8 cellular contexts compared by ENCODE assay signal in genomic region chr5:108380531-108381021, GRCh38. TPM values are rescaled to one million over a fixed set of nuclear protein-coding genes. Genes with fewer than 3 reads are reported as not detected.
DNase-seq lines count a peak whose midpoint lies in the region; ATAC-seq, FAIRE-seq and TF ChIP-seq lines count a peak whose summit lies in the region.

No MANE protein-coding gene starts in this region.

- no peaks in the 10 kb centered on the region for H3K27me3 Mint-ChIP-seq in CD4-positive, alpha-beta memory T cell
- no peaks in the 10 kb centered on the region for H3K27me3 Mint-ChIP-seq in astrocyte (ENCODE audit: low read depth, unreplicated experiment)

- 0 to 1% (median 1%) methylated on average over 24 to 43 of the region's 43 CpGs for WGBS in small intestine, 3 donors

- TF ChIP-seq CTCF in astrocyte (IDR thresholded peaks at IDR 0.05; ENCODE audit: insufficient read depth, low read depth, low read length) = no peak

- H3K4me2 ChIP-seq in astrocyte (ENCODE audit: low read length) = peak overlapping the region; percentile 82

- H3K4me1 ChIP-seq in CD4-positive, alpha-beta memory T cell (ENCODE audit: insufficient read depth, low read length) = peaks cover 36% of the 10 kb centered on the region
- H3K4me1 ChIP-seq in astrocyte (ENCODE audit: insufficient read depth, low read length) (peaks cover 5% of the 10 kb centered on the region), small intestine (ENCODE audit: control insufficient read depth in 2 of 2, insufficient read depth in 1 of 2, low read depth in 1 of 2, low read length in 1 of 2) (peaks cover 0 to 3% of the 10 kb centered on the region in 2 donors)

- peaks cover 19 to 27% of the 10 kb centered on the region in 2 donors for H3K36me3 Mint-ChIP-seq in CD4-positive, alpha-beta memory T cell
- peaks cover 6% of the 10 kb centered on the region for H3K36me3 Mint-ChIP-seq in astrocyte (ENCODE audit: low read depth, unreplicated experiment)

- peak overlapping the region; percentile 84 to 92 (median 88) for H3K4me3 Mint-ChIP-seq in CD4-positive, alpha-beta memory T cell
- H3K4me3 Mint-ChIP-seq in astrocyte (ENCODE audit: unreplicated experiment) = peak overlapping the region; percentile 81

- peaks cover 25 to 49% (median 38%) of the 10 kb centered on the region in 4 donors for H3K4me1 Mint-ChIP-seq in CD4-positive, alpha-beta memory T cell
- peaks cover 20% of the 10 kb centered on the region for H3K4me1 Mint-ChIP-seq in astrocyte (ENCODE audit: low read depth, unreplicated experiment)

- POLR2A ChIA-PET in CD4-positive, alpha-beta memory T cell (lab: Charles Lee; ENCODE audit: partially characterized antibody) = interaction anchor here (1.0 to 4.2 kb wide), 8 partner anchors 9 to 1309 kb away, joined by 3 to 61 read pairs (median 5); partner anchors contain the start of genes FER, MAN2A1 and PJA2

- no peaks in the 10 kb centered on the region for H3K36me3 ChIP-seq in CD4-positive, alpha-beta memory T cell (ENCODE audit: insufficient read depth, low read length)
- H3K36me3 ChIP-seq in astrocyte (ENCODE audit: insufficient read depth, low read length) = no peaks in the 10 kb centered on the region
- no peaks in the 10 kb centered on the region for H3K36me3 ChIP-seq in small intestine (ENCODE audit: control insufficient read depth in 2 of 2, insufficient read depth in 2 of 2, low read length in 2 of 2)

- DNase-seq in CD4-positive, alpha-beta memory T cell = peak in 4 of 5 donors; percentile 24 to 76 (median 32)
- DNase-seq in GM19239 (ENCODE audit: insufficient read length, low spot score) = peak; percentile 25
- DNase-seq in SW 1271 (lab: John Stamatoyannopoulos, UW) = peak; percentile 39 to 40
- DNase-seq in astrocyte (ENCODE audit: low read depth) = peak; percentile 14
- DNase-seq in small intestine = peak; percentile 15
- no peak for DNase-seq in NCI-H1048 (lab: John Stamatoyannopoulos, UW)

- peak overlapping the region; percentile 91 for H3K27ac ChIP-seq in CD4-positive, alpha-beta memory T cell (ENCODE audit: low read depth, low read length)
- H3K27ac ChIP-seq in astrocyte (ENCODE audit: low read depth, low read length) (no peak overlapping the region), small intestine (ENCODE audit: low read depth in 1 of 2, low read length in 1 of 2) (peak overlapping the region; percentile 100)

- CTCF ChIA-PET in CD4-positive, alpha-beta memory T cell (lab: Charles Lee; ENCODE audit: partially characterized antibody) = interaction anchor here (1.4 kb wide), 1 partner anchor 35 kb away, joined by 7 read pairs; no protein-coding TSS in a partner anchor

- intact Hi-C loops in CD4-positive, alpha-beta memory T cell (cut with micrococcal nuclease) = loop anchor here (1.0 to 5.0 kb wide), 3 partner anchors 8 to 1309 kb away; partner anchors contain the start of gene MAN2A1

- H3K4me3 ChIP-seq in CD4-positive, alpha-beta memory T cell (ENCODE audit: low read length in 2 of 2) = peak overlapping the region; percentile 47 to 59
- peak overlapping the region; percentile 72 for H3K4me3 ChIP-seq in astrocyte (ENCODE audit: insufficient read depth, low read depth, low read length)
- peak overlapping the region; percentile 63 for H3K4me3 ChIP-seq in iPS-11a (ENCODE audit: low read depth, low read length)
- H3K4me3 ChIP-seq in small intestine (ENCODE audit: low read depth in 1 of 2, low read length in 2 of 2) = peak overlapping the region; percentile 80 to 96

- H3K27ac Mint-ChIP-seq in CD4-positive, alpha-beta memory T cell = peak overlapping the region; percentile 13 to 94 (median 87)
- no peak overlapping the region for H3K27ac Mint-ChIP-seq in astrocyte (ENCODE audit: unreplicated experiment)

- peak; percentile 37 for ATAC-seq in HG03432 (IDR thresholded peaks at IDR 0.05; ENCODE audit: unreplicated experiment)

- peaks cover 0 to 6% of the 10 kb centered on the region in 2 donors for H3K9me3 ChIP-seq in CD4-positive, alpha-beta memory T cell (ENCODE audit: control insufficient read depth in 1 of 2, low read length in 2 of 2)
- no peaks in the 10 kb centered on the region for H3K9me3 ChIP-seq in astrocyte (ENCODE audit: insufficient read depth, low read depth, low read length)
- H3K9me3 ChIP-seq in small intestine (ENCODE audit: control insufficient read depth, low read depth) = no peaks in the 10 kb centered on the region

- H3K9ac ChIP-seq in astrocyte (ENCODE audit: low read length) = peak overlapping the region; percentile 93

- H3K9me3 Mint-ChIP-seq in CD4-positive, alpha-beta memory T cell = peaks cover 0 to 21% (median 15%) of the 10 kb centered on the region in 8 donors
- peaks cover 6% of the 10 kb centered on the region for H3K9me3 Mint-ChIP-seq in astrocyte (ENCODE audit: unreplicated experiment)

- no peaks in the 10 kb centered on the region for H3K27me3 ChIP-seq in CD4-positive, alpha-beta memory T cell (ENCODE audit: insufficient read depth, low read length)
- H3K27me3 ChIP-seq in astrocyte (ENCODE audit: insufficient read depth, low read length) (no peaks in the 10 kb centered on the region), small intestine (ENCODE audit: control insufficient read depth in 2 of 2, insufficient read depth in 2 of 2, low read length in 2 of 2) (no peaks in the 10 kb centered on the region)

- H4K20me1 ChIP-seq in astrocyte (ENCODE audit: insufficient read depth, low read length) = peaks cover 4% of the 10 kb centered on the region

- FAIRE-seq in GM19239 (lab: Jason Lieb, UNC) (peak; percentile 76), astrocyte (lab: Jason Lieb, UNC) (no peak), small intestine (lab: Jason Lieb, UNC) (no peak)

- H2AFZ ChIP-seq in astrocyte (ENCODE audit: low read depth, low read length) = peak overlapping the region; percentile 91

- H3K79me2 ChIP-seq in astrocyte (ENCODE audit: insufficient read depth, low read length) = peaks cover 20% of the 10 kb centered on the region

RNA-seq across cellular contexts. Expression of gene FBXL17, which starts 1.3 kb away (rescaled TPM):
- total RNA-seq in CD4-positive, alpha-beta memory T cell = 10 to 100 TPM; 23.3 to 27.5 TPM
- 10 to 100 TPM in 1 of 2 donors, 1 to 10 TPM in 1; 7.1 to 10.4 TPM for polyA plus RNA-seq in CD4-positive, alpha-beta memory T cell
- total RNA-seq in astrocyte = 12.2 and 12.7 TPM in 2 replicates
- 1 to 10 TPM; 5.4 to 8.3 (median 8.3) TPM for polyA plus RNA-seq in small intestine
